ENCODE assay signal across 1 cellular context in genomic region chr16:15972046-15972868, GRCh38.
TF ChIP-seq lines count a peak whose summit lies in the region.

No MANE protein-coding gene starts in this region.

TF ChIP-seq in WTC11, 78 proteins besides CTCF, POLR2A, EP300 and RAD21 (continued from another document):
- no peak for TF ChIP-seq ARID4B (CRISPR knock-in tag; IDR thresholded peaks at IDR 0.05; ENCODE audit: borderline replicate concordance)
TF ChIP-seq in WTC11: peak in this region for 0.
